11 cellular contexts compared by ENCODE assay signal in the genomic region with DNA sequence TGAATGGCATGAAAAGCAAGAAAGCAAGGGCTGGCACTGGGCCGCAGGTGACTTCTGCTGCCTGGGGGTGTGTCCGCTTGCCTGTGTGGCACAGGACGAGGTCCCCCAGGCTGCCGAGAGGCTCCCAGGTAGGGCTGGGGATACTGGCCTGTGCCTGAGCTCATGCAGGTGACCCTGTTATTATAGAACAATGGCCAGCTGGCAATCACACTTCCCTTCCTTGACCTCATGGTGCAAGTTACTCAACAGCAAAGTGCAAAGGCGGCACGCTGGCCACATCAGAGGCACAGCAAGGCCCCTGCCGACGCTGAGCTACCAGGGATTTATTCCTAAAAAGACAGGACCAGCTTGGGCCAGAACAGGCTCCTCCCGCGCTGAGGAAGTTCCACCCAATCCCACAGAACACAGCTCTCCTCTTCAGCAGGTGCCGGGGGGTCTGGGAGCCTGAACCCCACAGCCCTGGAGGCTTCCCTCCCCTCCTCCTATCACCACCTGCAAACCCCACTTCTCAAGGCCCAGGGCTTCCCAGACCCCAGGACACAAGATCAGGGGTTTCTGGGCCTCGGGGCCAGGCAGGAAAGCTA. TPM values are rescaled to one million over a fixed set of nuclear protein-coding genes. Genes with fewer than 3 reads are reported as not detected.
A peak's percentile ranks its signal among the peaks of the same experiment; 100 is the strongest.
DNase-seq lines count a peak whose midpoint lies in the region; ATAC-seq and TF ChIP-seq lines count a peak whose summit lies in the region.
"Had no signal": no experiment of that assay in that cellular context is flagged by ENCODE, and none has a peak within 500 bp of the region (broad histone marks: within the 10 kb centered on the region; RNA-seq: fewer than 3 reads in every experiment).

No MANE protein-coding gene starts in this region.

- H3K4me1 Mint-ChIP-seq in GM23338 = peaks cover 4% of the 10 kb centered on the region; the same call in 2 of the 3 replicates

- H3F3A ChIP-seq in SU-DHL-6 (ENCODE audit: insufficient read depth) (no peaks in the 10 kb centered on the region), GM23338 (replicated peaks; ENCODE audit: low read depth) (no peaks in the 10 kb centered on the region)

- no peaks in the 10 kb centered on the region for H3K27me3 Mint-ChIP-seq in GM23338 (ENCODE audit: insufficient read depth, low read depth, poor library complexity)

- H3K27ac ChIP-seq in SU-DHL-6 (ENCODE audit: low read depth, low read length) (0 out of 2 replicates have a peak overlapping the region, but pooled peaks have one; percentile 12), epithelial cell of prostate (peak overlapping the region; percentile 90), spleen (peak overlapping the region; percentile 66 to 98 (median 88)), GM23338 (ENCODE audit: low read depth) (no peak overlapping the region)

- TF ChIP-seq POLR2A in spleen (IDR thresholded peaks at IDR 0.05) = no peak

- no peak overlapping the region for H2AFZ ChIP-seq in SU-DHL-6 (ENCODE audit: low read depth, low read length, severe bottlenecking)
- H2AFZ ChIP-seq in GM23338 = no peak overlapping the region

- no peak overlapping the region for H3K27ac Mint-ChIP-seq in GM23338

- intact Hi-C loops in spleen (cut with DNase I; ENCODE audit: low total_unique reads) = no loop called here

- ATAC-seq in HG03460 (IDR thresholded peaks at IDR 0.05; ENCODE audit: unreplicated experiment) = no peak
- no peak for ATAC-seq in GM23338

- H3K4me1 ChIP-seq in spleen (peaks cover 17 to 79% (median 64%) of the 10 kb centered on the region in 6 donors), GM23338 (ENCODE audit: insufficient read depth) (no peaks in the 10 kb centered on the region)

- no peak overlapping the region for H3K4me3 Mint-ChIP-seq in GM23338

- H3K4me2 ChIP-seq in SU-DHL-6 (ENCODE audit: low read depth, low read length, poor library complexity, severe bottlenecking) (no peak overlapping the region), GM23338 (no peak overlapping the region)

- no peaks in the 10 kb centered on the region for H3K9me2 ChIP-seq in SU-DHL-6 (replicated peaks; ENCODE audit: insufficient read depth, low read length)
- no peaks in the 10 kb centered on the region for H3K9me2 ChIP-seq in GM23338 (ENCODE audit: insufficient read depth)

- DNase-seq in activated CD4-positive, alpha-beta T cell treated with anti-CD3 and anti-CD28 coated beads, Interleukin-2, amount 50 U/mL, for 1 hour = peak; percentile 13
- no peak for DNase-seq in activated CD4-positive, alpha-beta T cell treated with anti-CD3 and anti-CD28 coated beads for 48 hours
- DNase-seq in epithelial cell of prostate (ENCODE audit: low read depth, low spot score) (no peak), spleen (no peak), GM23338 (ENCODE audit: low spot score) (no peak)
- no peak for DNase-seq in stimulated activated CD4-positive, alpha-beta T cell treated with anti-CD3 and anti-CD28 coated beads, Interleukin-4, amount 100 ng/mL, for 24 hours
- DNase-seq: NCI-H2081 treated with DMSO at 0.1 percent for 48 hours had no signal

- H3K79me2 ChIP-seq in SU-DHL-6 (ENCODE audit: insufficient read depth, low read length) = no peaks in the 10 kb centered on the region
- no peaks in the 10 kb centered on the region for H3K79me2 ChIP-seq in GM23338 (replicated peaks; ENCODE audit: insufficient read depth)

- H3K4me3 ChIP-seq in SU-DHL-6 (ENCODE audit: insufficient read depth, low read length, poor library complexity, severe bottlenecking) (no peak overlapping the region), spleen (peak overlapping the region in 4 of 8 donors; percentile 8 to 72 (median 14)), GM23338 (no peak overlapping the region)
- H3K4me3 ChIP-seq: mucosa of descending colon had no signal

- H3K9ac ChIP-seq in SU-DHL-6 (ENCODE audit: low read length) = no peak overlapping the region

- 38 to 53% (median 46%) methylated on average over 12 of the region's 12 CpGs for WGBS in spleen, 5 donors

- H3K36me3 ChIP-seq in SU-DHL-6 (ENCODE audit: low read length) (no peaks in the 10 kb centered on the region), spleen (peaks cover 2 to 56% (median 35%) of the 10 kb centered on the region in 6 donors), GM23338 (ENCODE audit: insufficient read depth) (no peaks in the 10 kb centered on the region)

- H3K36me3 Mint-ChIP-seq in GM23338 (ENCODE audit: low read depth) = peaks cover 10% of the 10 kb centered on the region

- no peaks in the 10 kb centered on the region for H3K9me3 Mint-ChIP-seq in GM23338

- no peaks in the 10 kb centered on the region for H3K9me3 ChIP-seq in SU-DHL-6 (ENCODE audit: insufficient read depth, low read length)
- no peaks in the 10 kb centered on the region for H3K9me3 ChIP-seq in spleen
- H3K9me3 ChIP-seq: mucosa of descending colon had no signal

- no peaks in the 10 kb centered on the region for H3K27me3 ChIP-seq in SU-DHL-6 (ENCODE audit: low read length)
- peaks cover 0 to 32% (median 7%) of the 10 kb centered on the region in 7 donors for H3K27me3 ChIP-seq in spleen (replicated peaks in 1 of 7)
- H3K27me3 ChIP-seq in GM23338 (ENCODE audit: insufficient read depth) = no peaks in the 10 kb centered on the region

- H4K20me1 ChIP-seq in SU-DHL-6 (ENCODE audit: low read depth, low read length) = no peaks in the 10 kb centered on the region
- no peaks in the 10 kb centered on the region for H4K20me1 ChIP-seq in GM23338 (replicated peaks; ENCODE audit: insufficient read depth)

- TF ChIP-seq CTCF in SU-DHL-6 (IDR thresholded peaks at IDR 0.05; ENCODE audit: insufficient read depth, low read length, poor library complexity, severe bottlenecking) (no peak), spleen (IDR thresholded peaks at IDR 0.05 in 8 of 11, conservative IDR thresholded peaks at IDR 0.05 in 3 of 11) (no peak), GM23338 (conservative IDR thresholded peaks at IDR 0.05; ENCODE audit: low read depth in 2 of 2) (no peak)

TF ChIP-seq in GM23338, 12 proteins besides CTCF, POLR2A, EP300 and RAD21 (continues in another document):
- no peak for TF ChIP-seq CREB1 (CRISPR knock-in tag; IDR thresholded peaks at IDR 0.05; ENCODE audit: low read depth)
- TF ChIP-seq, protein P1, sequence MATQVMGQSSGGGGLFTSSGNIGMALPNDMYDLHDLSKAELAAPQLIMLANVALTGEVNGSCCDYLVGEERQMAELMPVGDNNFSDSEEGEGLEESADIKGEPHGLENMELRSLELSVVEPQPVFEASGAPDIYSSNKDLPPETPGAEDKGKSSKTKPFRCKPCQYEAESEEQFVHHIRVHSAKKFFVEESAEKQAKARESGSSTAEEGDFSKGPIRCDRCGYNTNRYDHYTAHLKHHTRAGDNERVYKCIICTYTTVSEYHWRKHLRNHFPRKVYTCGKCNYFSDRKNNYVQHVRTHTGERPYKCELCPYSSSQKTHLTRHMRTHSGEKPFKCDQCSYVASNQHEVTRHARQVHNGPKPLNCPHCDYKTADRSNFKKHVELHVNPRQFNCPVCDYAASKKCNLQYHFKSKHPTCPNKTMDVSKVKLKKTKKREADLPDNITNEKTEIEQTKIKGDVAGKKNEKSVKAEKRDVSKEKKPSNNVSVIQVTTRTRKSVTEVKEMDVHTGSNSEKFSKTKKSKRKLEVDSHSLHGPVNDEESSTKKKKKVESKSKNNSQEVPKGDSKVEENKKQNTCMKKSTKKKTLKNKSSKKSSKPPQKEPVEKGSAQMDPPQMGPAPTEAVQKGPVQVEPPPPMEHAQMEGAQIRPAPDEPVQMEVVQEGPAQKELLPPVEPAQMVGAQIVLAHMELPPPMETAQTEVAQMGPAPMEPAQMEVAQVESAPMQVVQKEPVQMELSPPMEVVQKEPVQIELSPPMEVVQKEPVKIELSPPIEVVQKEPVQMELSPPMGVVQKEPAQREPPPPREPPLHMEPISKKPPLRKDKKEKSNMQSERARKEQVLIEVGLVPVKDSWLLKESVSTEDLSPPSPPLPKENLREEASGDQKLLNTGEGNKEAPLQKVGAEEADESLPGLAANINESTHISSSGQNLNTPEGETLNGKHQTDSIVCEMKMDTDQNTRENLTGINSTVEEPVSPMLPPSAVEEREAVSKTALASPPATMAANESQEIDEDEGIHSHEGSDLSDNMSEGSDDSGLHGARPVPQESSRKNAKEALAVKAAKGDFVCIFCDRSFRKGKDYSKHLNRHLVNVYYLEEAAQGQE (IDR thresholded peaks at IDR 0.05; ENCODE audit: unreplicated experiment) = no peak
- TF ChIP-seq POLR2AphosphoS5 (IDR thresholded peaks at IDR 0.05; ENCODE audit: low read depth) = no peak
- TF ChIP-seq JUNB (IDR thresholded peaks at IDR 0.05; ENCODE audit: unreplicated experiment) = no peak
- no peak for TF ChIP-seq NANOG (IDR thresholded peaks at IDR 0.05; ENCODE audit: borderline replicate concordance)

RNA-seq across cellular contexts. Expression of a gene that starts 1.4 kb away (rescaled TPM):
- 100 to 1,000 TPM in 3 of 7 donors, 10 to 100 TPM in 4; 43.3 to 177 (median 99.1) TPM for total RNA-seq in spleen
- polyA plus RNA-seq in spleen (10 to 100 TPM; 10.1 to 27.2 (median 20.4) TPM), GM23338 (2016; fragmentation: Nextera tagmentation; extraction: Ambion mirVana) (1.9 and 2.1 TPM in 2 replicates)
- 5.5 and 7.4 TPM in 2 replicates for total RNA-seq in GM23338 (2014; rRNA removed; shearing (Covaris generic))

RNA-seq across cellular contexts. Expression of a gene that starts 30.6 kb away (rescaled TPM):
- total RNA-seq in spleen = 10 to 100 TPM; 40.2 to 61.2 (median 51.9) TPM
- polyA plus RNA-seq in spleen (100 to 1,000 TPM in 2 of 3 donors, 10 to 100 TPM in 1; 85.2 to 201 (median 132) TPM), GM23338 (2016; fragmentation: Nextera tagmentation; extraction: Ambion mirVana) (56.6 and 59.6 TPM in 2 replicates)
- 51.5 and 67.7 TPM in 2 replicates for total RNA-seq in GM23338 (2014; rRNA removed; shearing (Covaris generic))

RNA-seq across cellular contexts. Expression of a gene that starts 30.6 kb away (rescaled TPM):
- total RNA-seq in spleen = 10 to 100 TPM; 26.3 to 33.1 (median 29.2) TPM
- 10 to 100 TPM; 43.3 to 50.6 (median 44.7) TPM for polyA plus RNA-seq in spleen
- total RNA-seq in GM23338 (2014; rRNA removed; shearing (Covaris generic)) = 41.0 and 41.3 TPM in 2 replicates
- polyA plus RNA-seq in GM23338 (2016; fragmentation: Nextera tagmentation; extraction: Ambion mirVana) = 104 and 114 TPM in 2 replicates

RNA-seq across cellular contexts. Expression of a gene that starts 40.4 kb away (rescaled TPM):
- total RNA-seq in spleen = 10 to 100 TPM in 1 of 7 donors, 1 to 10 TPM in 6; 1.7 to 10.4 (median 3.4) TPM
- 1 to 10 TPM in 2 of 3 donors, under 1 TPM in 1; 0.76 to 6.3 (median 2.9) TPM for polyA plus RNA-seq in spleen
- total RNA-seq in GM23338 (2014; rRNA removed; shearing (Covaris generic)) = 6.3 and 8.1 TPM in 2 replicates
- polyA plus RNA-seq in GM23338 (2016; fragmentation: Nextera tagmentation; extraction: Ambion mirVana) = 4.8 and 5.1 TPM in 2 replicates
- total RNA-seq: T-helper 1 cell treated with Interleukin-12 subunit alpha and Interleukin-12 subunit beta and Interleukin-4 antibody, amounts not matched to agents 30 ng/mL and 1 ng/mL, for 36 hours had no signal

RNA-seq across cellular contexts. Expression of a gene that starts 48.1 kb away (rescaled TPM):
- total RNA-seq in spleen = under 1 TPM in 3 of 7 donors, not detected in 4; 0.41 to 0.54 (median 0.43) TPM
- polyA plus RNA-seq in spleen = under 1 TPM; 0.10 to 0.23 (median 0.13) TPM
- total RNA-seq in GM23338 (2014; rRNA removed; shearing (Covaris generic)) = 7.7 and 12.2 TPM in 2 replicates
- 51.4 and 55.7 TPM in 2 replicates for polyA plus RNA-seq in GM23338 (2016; fragmentation: Nextera tagmentation; extraction: Ambion mirVana)
- total RNA-seq: mucosa of descending colon; T-helper 1 cell treated with Interleukin-12 subunit alpha and Interleukin-12 subunit beta and Interleukin-4 antibody, amounts not matched to agents 30 ng/mL and 1 ng/mL, for 36 hours had no signal
